Comparison of ENCODE assay signal across 8 cellular contexts in the genomic region with DNA sequence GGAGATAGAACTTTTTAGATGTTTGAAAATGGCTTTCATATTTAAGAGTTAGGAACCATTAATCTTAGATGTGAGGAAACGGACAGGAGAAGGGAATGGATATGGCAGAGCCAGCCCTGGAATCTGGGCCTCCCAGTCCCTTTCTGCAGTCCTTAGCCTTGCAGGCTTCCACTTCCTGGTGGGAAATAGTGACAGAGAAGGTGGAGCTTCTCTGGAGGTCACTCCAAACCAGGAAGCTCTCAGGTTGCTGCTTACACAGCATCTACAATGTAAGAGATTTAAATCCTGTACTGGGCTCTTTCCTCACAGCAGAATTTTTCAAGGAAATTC. TPM values are rescaled to one million over a fixed set of nuclear protein-coding genes. Genes with fewer than 3 reads are reported as not detected.
DNase-seq lines count a peak whose midpoint lies in the region; ATAC-seq and TF ChIP-seq lines count a peak whose summit lies in the region.

No MANE protein-coding gene starts in this region.

- H2AFZ ChIP-seq in parathyroid adenoma, result peak overlapping the region; percentile 28

- peak overlapping the region; percentile 87 for H3K4me3 Mint-ChIP-seq in chondrocyte (ENCODE audit: unreplicated experiment)

- H3K4me1 Mint-ChIP-seq in chondrocyte (ENCODE audit: low read depth), result peaks cover 32% of the 10 kb centered on the region

- DNase-seq in chondrocyte (ENCODE audit: low spot score), result no peak
- DNase-seq in caudate nucleus (lab: John Stamatoyannopoulos, UW), result no peak
- no peak for DNase-seq in KBM-7
- no peak for DNase-seq in NCI-H1694 (lab: John Stamatoyannopoulos, UW)
- DNase-seq in OCI-M2 (lab: John Stamatoyannopoulos, UW; ENCODE audit: unreplicated experiment), result no peak

- no peak overlapping the region for H3K9ac ChIP-seq in HUES48 (ENCODE audit: low read depth, low read length)
- H3K9ac ChIP-seq in parathyroid adenoma, result no peak overlapping the region

- TF ChIP-seq CTCF in chondrocyte (IDR thresholded peaks at IDR 0.05) (no peak), parathyroid adenoma (IDR thresholded peaks at IDR 0.05) (no peak)

- H3K27ac ChIP-seq in HUES48 (ENCODE audit: low read depth, low read length) (peak overlapping the region; percentile 39), parathyroid adenoma (peak overlapping the region; percentile 100), caudate nucleus (ENCODE audit: low read depth, low read length) (no peak overlapping the region)

- no peaks in the 10 kb centered on the region for H3K27me3 Mint-ChIP-seq in chondrocyte (ENCODE audit: low read depth)

- H3K4me1 ChIP-seq in HUES48 (ENCODE audit: control insufficient read depth, insufficient read depth, low read length), result peaks cover 17% of the 10 kb centered on the region
- peaks cover 21% of the 10 kb centered on the region for H3K4me1 ChIP-seq in parathyroid adenoma

- H3K36me3 ChIP-seq in HUES48 (ENCODE audit: control insufficient read depth, insufficient read depth, low read length), result peaks cover 21% of the 10 kb centered on the region
- H3K36me3 ChIP-seq in parathyroid adenoma (ENCODE audit: control insufficient read depth, insufficient read depth, low read length), result no peaks in the 10 kb centered on the region

- ATAC-seq in GM18517 (IDR thresholded peaks at IDR 0.05; ENCODE audit: unreplicated experiment), result peak; percentile 21

- no peaks in the 10 kb centered on the region for H3K79me2 ChIP-seq in parathyroid adenoma

- H3K4me2 ChIP-seq in parathyroid adenoma (ENCODE audit: low read length), result peak overlapping the region; percentile 73

- H3K27me3 ChIP-seq in HUES48 (ENCODE audit: control insufficient read depth, insufficient read depth, low read length), result peaks cover 18% of the 10 kb centered on the region
- no peaks in the 10 kb centered on the region for H3K27me3 ChIP-seq in parathyroid adenoma (ENCODE audit: control insufficient read depth, insufficient read depth, low read length)

- peak overlapping the region; percentile 99 for H3K27ac Mint-ChIP-seq in chondrocyte (ENCODE audit: unreplicated experiment)

- H3K9me3 Mint-ChIP-seq in chondrocyte (ENCODE audit: low read depth), result peaks cover 5% of the 10 kb centered on the region

- H3K4me3 ChIP-seq in HUES48 (ENCODE audit: low read depth, low read length), result no peak overlapping the region
- H3K4me3 ChIP-seq in parathyroid adenoma (ENCODE audit: low read depth, low read length), result peak overlapping the region; percentile 83

- no peaks in the 10 kb centered on the region for H3K9me3 ChIP-seq in HUES48 (ENCODE audit: control insufficient read depth, insufficient read depth, low read length)
- H3K9me3 ChIP-seq in parathyroid adenoma (ENCODE audit: control insufficient read depth, low read length), result no peaks in the 10 kb centered on the region

- H3K36me3 Mint-ChIP-seq in chondrocyte (ENCODE audit: low read depth), result peaks cover 44% of the 10 kb centered on the region

- in situ Hi-C loops in KBM-7 (cut with MboI; ENCODE audit: low pct_unique_long_range_greater_than_20kb, low sequenced_read_pairs), result no loop called here

RNA-seq across cellular contexts. Expression of a gene that starts 2.5 kb away (rescaled TPM):
- total RNA-seq in chondrocyte, result 546 to 749 TPM (median 741 TPM) in 3 replicates

RNA-seq across cellular contexts. Expression of a gene that starts 40.6 kb away (rescaled TPM):
- total RNA-seq in chondrocyte, result 454 to 578 TPM (median 560 TPM) in 3 replicates

RNA-seq across cellular contexts. Expression of a gene that starts 54.6 kb away (rescaled TPM):
- not detected in 3 replicates for total RNA-seq in chondrocyte
